Comparison of ENCODE assay signal across 14 cellular contexts in the genomic region with DNA sequence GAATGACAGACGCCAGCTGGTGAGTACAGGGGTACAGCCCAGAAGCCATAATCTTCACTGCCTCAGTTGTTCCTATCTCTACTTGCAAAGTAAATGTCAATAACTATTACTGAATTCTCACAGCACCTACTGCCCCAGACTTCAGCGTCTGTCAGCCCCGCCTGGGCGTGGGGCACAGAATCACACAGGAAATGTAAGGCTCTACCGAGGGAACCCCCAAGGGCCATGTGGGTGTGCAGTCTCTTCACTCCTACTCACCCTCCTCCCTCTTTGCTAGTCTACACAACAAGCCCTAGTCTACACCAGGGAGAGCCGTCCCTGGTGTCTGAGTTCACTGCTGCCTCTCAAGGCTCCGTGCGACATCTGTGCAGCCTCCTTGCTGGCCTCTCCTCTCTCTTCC. TPM values are rescaled to one million over a fixed set of nuclear protein-coding genes. Genes with fewer than 3 reads are reported as not detected.
"Had no signal": no experiment of that assay in that cellular context is flagged by ENCODE, and none has a peak within 500 bp of the region (broad histone marks: within the 10 kb centered on the region; RNA-seq: fewer than 3 reads in every experiment).

No MANE protein-coding gene starts in this region.

- ATAC-seq: gastrocnemius medialis, left ventricle myocardium superior, WTC11 had no signal

- H3K9me2 ChIP-seq: SK-N-SH had no signal

- H3K27ac ChIP-seq: coronary artery, gastrocnemius medialis, skin epidermis, stomach, thoracic aorta had no signal

- H3K36me3 Mint-ChIP-seq: WTC11 had no signal

- H3K4me3 Mint-ChIP-seq: activated naive CD4-positive, alpha-beta T cell treated with anti-CD3 and anti-CD28 coated beads for 36 hours; WTC11 had no signal

- H3K9ac ChIP-seq: SK-N-SH had no signal

- H3K27ac Mint-ChIP-seq: activated naive CD4-positive, alpha-beta T cell treated with anti-CD3 and anti-CD28 coated beads for 36 hours; WTC11 had no signal

- H3K4me3 ChIP-seq: coronary artery, gastrocnemius medialis, skin epidermis, stomach, thoracic aorta had no signal

- H3K9me3 Mint-ChIP-seq: activated naive CD4-positive, alpha-beta T cell treated with anti-CD3 and anti-CD28 coated beads for 36 hours; WTC11 had no signal

- DNase-seq: activated naive CD4-positive, alpha-beta T cell treated with anti-CD3 and anti-CD28 coated beads for 36 hours; activated T-cell treated with anti-CD3 and anti-CD28 coated beads, Interleukin-2, amount 50 U/mL, for 48 hours; caudate nucleus; effector CD8-positive, alpha-beta T cell; gastrocnemius medialis; kidney; left ventricle myocardium superior; mesendoderm; SK-N-SH; stomach had no signal

- H3K9me3 ChIP-seq: gastrocnemius medialis, SK-N-SH, stomach, thoracic aorta had no signal

- H3K4me2 ChIP-seq: SK-N-SH had no signal

- FAIRE-seq: kidney had no signal

- H3K36me3 ChIP-seq: gastrocnemius medialis, thoracic aorta had no signal

RNA-seq across cellular contexts. Expression of gene NPTX1, which starts 4.5 kb away (rescaled TPM):
- total RNA-seq: left ventricle myocardium superior had no signal
